ENCODE assay signal across 21 cellular contexts in the genomic region with DNA sequence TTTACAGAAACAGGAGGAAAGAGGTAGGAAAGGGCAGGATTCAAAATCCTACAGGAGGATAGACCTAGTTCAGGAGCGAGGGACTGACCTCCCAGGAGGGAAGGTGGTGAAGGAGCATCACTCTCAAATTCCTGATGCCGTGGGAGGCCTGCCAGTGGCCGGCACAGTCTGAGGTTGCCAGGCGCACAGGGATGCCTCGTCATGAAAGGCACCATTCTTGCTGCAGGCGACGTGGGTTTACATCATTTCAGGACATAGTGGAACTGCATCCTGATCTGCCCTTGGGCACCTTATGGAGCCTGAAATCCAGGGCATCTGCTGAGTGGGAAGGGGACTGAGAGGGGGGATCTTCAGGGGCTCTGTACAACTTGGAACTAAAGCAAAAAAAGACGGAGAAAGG.
"Had no signal": no experiment of that assay in that cellular context is flagged by ENCODE, and none has a peak within 500 bp of the region (broad histone marks: within the 10 kb centered on the region; RNA-seq: fewer than 3 reads in every experiment).

No MANE protein-coding gene starts in this region.

- H3K27ac ChIP-seq: lower lobe of right lung, skin epidermis, suprapubic skin, upper lobe of left lung, VCaP had no signal

- H3K9me3 ChIP-seq: lower lobe of right lung, suprapubic skin, upper lobe of left lung had no signal

- H3K27me3 ChIP-seq: upper lobe of left lung had no signal

- H3K27ac Mint-ChIP-seq: natural killer cell treated with Interleukin-12 subunit alpha and Interleukin-12 subunit beta and Interleukin-15 and Interleukin-18, amount 100 ng/mL, for 72 hours; progenitor cell of endocrine pancreas; stimulated activated naive CD8-positive, alpha-beta T cell treated with anti-CD3 and anti-CD28 coated beads, Interleukin-15, amount 100 ng/mL, for 72 hours; T-helper 1 cell treated with Interleukin-12 subunit alpha and Interleukin-12 subunit beta and Interleukin-4 antibody, amounts not matched to agents 30 μg/mL and 1 μg/mL, for 36 hours had no signal

- H3K36me3 Mint-ChIP-seq: natural killer cell treated with Interleukin-12 subunit alpha and Interleukin-12 subunit beta and Interleukin-15 and Interleukin-18, amount 100 ng/mL, for 72 hours had no signal

- ATAC-seq: lower lobe of right lung; stimulated activated naive CD8-positive, alpha-beta T cell treated with anti-CD3 and anti-CD28 coated beads, Interleukin-15, amount 100 ng/mL, for 72 hours had no signal

- H3K36me3 ChIP-seq: lower lobe of right lung, suprapubic skin, upper lobe of left lung had no signal

- H3K4me1 ChIP-seq: lower lobe of right lung, suprapubic skin, upper lobe of left lung had no signal

- DNase-seq: activated CD4-positive, alpha-beta T cell treated with anti-CD3 and anti-CD28 coated beads, Interleukin-2, amount 50 U/mL, for 1 hour; activated CD4-positive, CD25-positive, alpha-beta regulatory T cell treated with anti-CD3 and anti-CD28 coated beads, Interleukin-2, amount 50 U/mL, for 72 hours; activated CD8-positive, alpha-beta memory T cell treated with anti-CD3 and anti-CD28 coated beads for 24 hours; activated CD8-positive, alpha-beta memory T cell treated with anti-CD3 and anti-CD28 coated beads, Interleukin-2, amount 50 U/mL, for 48 hours; activated effector memory CD4-positive, alpha-beta T cell treated with Interleukin-2 at 50 U/mL for 16 hours; activated naive CD4-positive, alpha-beta T cell treated with anti-CD3 and anti-CD28 coated beads, Interleukin-2, amount 50 U/mL, for 16 hours; activated T-cell treated with anti-CD3 and anti-CD28 coated beads, Interleukin-2, amount 50 U/mL, for 48 hours; aorta; cortex of kidney; erythroblast; lower lobe of right lung; stimulated activated CD4-positive, alpha-beta T cell treated with anti-CD3 and anti-CD28 coated beads, Interleukin-15, amount 100 ng/mL, for 24 hours; stimulated activated CD4-positive, alpha-beta T cell treated with anti-CD3 and anti-CD28 coated beads, Interleukin-4, amount 100 ng/mL, for 1 hour; stimulated activated naive CD8-positive, alpha-beta T cell treated with anti-CD3 and anti-CD28 coated beads, Interleukin-15, amount 100 ng/mL, for 72 hours had no signal

- H3K4me3 Mint-ChIP-seq: natural killer cell treated with Interleukin-12 subunit alpha and Interleukin-12 subunit beta and Interleukin-15 and Interleukin-18, amount 100 ng/mL, for 72 hours; stimulated activated naive CD8-positive, alpha-beta T cell treated with anti-CD3 and anti-CD28 coated beads, Interleukin-15, amount 100 ng/mL, for 72 hours; T-helper 1 cell treated with Interleukin-12 subunit alpha and Interleukin-12 subunit beta and Interleukin-4 antibody, amounts not matched to agents 30 μg/mL and 1 μg/mL, for 36 hours had no signal

- H3K4me3 ChIP-seq: lower lobe of right lung, skin epidermis, suprapubic skin, upper lobe of left lung had no signal

- H3K9me3 Mint-ChIP-seq: natural killer cell treated with Interleukin-12 subunit alpha and Interleukin-12 subunit beta and Interleukin-15 and Interleukin-18, amount 100 ng/mL, for 72 hours; T-helper 1 cell treated with Interleukin-12 subunit alpha and Interleukin-12 subunit beta and Interleukin-4 antibody, amounts not matched to agents 30 μg/mL and 1 μg/mL, for 36 hours had no signal
